ENCODE assay signal across 13 cellular contexts in the genomic region with DNA sequence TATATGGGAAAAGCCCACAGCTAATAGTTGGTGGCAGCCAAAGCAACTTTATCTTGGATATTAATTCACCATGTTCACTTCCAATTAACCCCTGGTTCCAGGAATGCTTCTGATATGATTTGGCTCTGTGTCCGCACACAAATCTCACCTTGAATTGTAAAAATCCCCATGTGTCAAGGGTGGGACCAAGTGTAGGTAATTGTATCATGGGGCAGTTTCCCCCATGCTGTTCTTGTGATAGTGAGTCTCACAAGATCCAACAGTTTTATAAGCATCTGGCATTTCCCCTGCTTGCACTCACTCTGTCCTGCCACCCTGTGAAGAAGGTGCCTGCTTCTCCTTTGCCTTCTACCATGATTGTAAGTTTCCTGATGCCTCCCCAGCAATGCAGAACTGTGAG. TPM values are rescaled to one million over a fixed set of nuclear protein-coding genes. Genes with fewer than 3 reads are reported as not detected.
DNase-seq lines count a peak whose midpoint lies in the region; ATAC-seq, FAIRE-seq and TF ChIP-seq lines count a peak whose summit lies in the region.
"Not testable (repeated sequence)": the region's sequence is repeated elsewhere in the genome, so short reads cannot be mapped to it uniquely, and the experiment has no call there.
"Had no signal": no experiment of that assay in that cellular context is flagged by ENCODE, and none has a peak within 500 bp of the region (broad histone marks: within the 10 kb centered on the region; RNA-seq: fewer than 3 reads in every experiment).

No MANE protein-coding gene starts in this region.

- not testable (repeated sequence) for H3K79me1 ChIP-seq in H1 (ENCODE audit: low read depth, low read length)

- not testable (repeated sequence) for H3K18ac ChIP-seq in H1 (ENCODE audit: extremely low read depth, low read length)

- not testable (repeated sequence) for H2AK5ac ChIP-seq in H1 (ENCODE audit: low read depth, low read length)

- not testable (repeated sequence) for H3K9ac ChIP-seq in HCT116 (ENCODE audit: low read length); H1 (replicated peaks in 1 of 4; ENCODE audit: extremely low read depth in 1 of 4, low read depth in 3 of 4, low read length in 3 of 4); neural progenitor cell

- H3K9me3 ChIP-seq in HCT116 (ENCODE audit: control insufficient read depth in 1 of 2, insufficient read depth in 1 of 2, low read depth in 1 of 2, low read length in 2 of 2); H1 (ENCODE audit: insufficient read depth in 2 of 2, low read depth in 1 of 2, low read length in 1 of 2); cardiac muscle cell (ENCODE audit: low read depth); mesodermal cell (ENCODE audit: control insufficient read depth, low read length); neural progenitor cell (ENCODE audit: low read depth): not testable (repeated sequence)

- not testable (repeated sequence) for H2BK15ac ChIP-seq in H1 (ENCODE audit: low read length)

- not testable (repeated sequence) for TF ChIP-seq POLR2A in GM12892 (IDR thresholded peaks at IDR 0.05; ENCODE audit: low read depth, low read length); HCT116 (IDR thresholded peaks at IDR 0.05; ENCODE audit: borderline replicate concordance, extremely low read depth, insufficient read depth, insufficient read length); H1 (IDR thresholded peaks at IDR 0.05; ENCODE audit: control extremely low read depth in 1 of 2, low read depth in 2 of 2, low read length in 2 of 2)

- H3K79me2 ChIP-seq in HCT116 (ENCODE audit: insufficient read depth, low read length); H1 (ENCODE audit: control insufficient read depth in 1 of 2, insufficient read depth in 2 of 2, low read length in 2 of 2); neural progenitor cell (ENCODE audit: low read depth): not testable (repeated sequence)

- RAD21 ChIA-PET in HCT116 (lab: Charles Lee; ENCODE audit: low non-redundant PET in 1 of 2, low total read pairs in 2 of 2, uncharacterized antibody in 2 of 2, unreplicated experiment in 2 of 2) = not testable (repeated sequence)

- not testable (repeated sequence) for H3K4me3 ChIP-seq in HCT116 (replicated peaks in 1 of 2; ENCODE audit: low read depth in 1 of 2, low read length in 2 of 2); H1 (ENCODE audit: extremely low read depth in 1 of 4, insufficient read depth in 2 of 4, low read depth in 3 of 4, low read length in 4 of 4); cardiac muscle cell; mesodermal cell (ENCODE audit: extremely low read depth, insufficient read depth, low read length, poor library complexity, severe bottlenecking); neural progenitor cell

- CTCF ChIA-PET in HCT116 (lab: Charles Lee); H1 (lab: Charles Lee; ENCODE audit: partially characterized antibody): not testable (repeated sequence)

- H3K27ac Mint-ChIP-seq in neural progenitor cell = not testable (repeated sequence)

- not testable (repeated sequence) for H4K5ac ChIP-seq in H1 (ENCODE audit: insufficient read length, low read depth, low read length)

- H2BK20ac ChIP-seq in H1 (ENCODE audit: low read length) = not testable (repeated sequence)

- not testable (repeated sequence) for BruUV-seq in HCT116 (replicated peaks; lab: Mats Ljungman, UMichigan)

- not testable (repeated sequence) for H3K4me3 Mint-ChIP-seq in neural progenitor cell

- not testable (repeated sequence) for TF ChIP-seq CTCF in HCT116 (IDR thresholded peaks at IDR 0.05 in 2 of 3, conservative IDR thresholded peaks at IDR 0.05 in 1 of 3; ENCODE audit: borderline replicate concordance in 1 of 3, insufficient read depth in 1 of 3, low read depth in 2 of 3, low read length in 2 of 3); H1 (IDR thresholded peaks at IDR 0.05; ENCODE audit: control extremely low read depth in 1 of 3, insufficient read depth in 1 of 3, low read depth in 1 of 3, low read length in 3 of 3); cardiac muscle cell (IDR thresholded peaks at IDR 0.05; ENCODE audit: low read depth, low read length); neural progenitor cell (IDR thresholded peaks at IDR 0.05)

- not testable (repeated sequence) for H4K20me1 ChIP-seq in HCT116 (ENCODE audit: insufficient read depth); H1 (replicated peaks in 1 of 2; ENCODE audit: control insufficient read depth in 1 of 2, insufficient read depth in 2 of 2, low read length in 2 of 2); neural progenitor cell (ENCODE audit: low read depth)

- 0 out of 2 replicates have a peak overlapping the region, but pooled peaks have one; percentile 21 for H3K4me2 ChIP-seq in HCT116 (ENCODE audit: low read length)
- H3K4me2 ChIP-seq in H1 (ENCODE audit: insufficient read depth in 1 of 2, low read depth in 2 of 2, low read length in 2 of 2); neural progenitor cell: not testable (repeated sequence)

- not testable (repeated sequence) for H3K56ac ChIP-seq in H1 (replicated peaks; ENCODE audit: insufficient read length, low read depth, low read length)

- H2AFZ ChIP-seq in HCT116 (ENCODE audit: low read depth, low read length, poor library complexity, severe bottlenecking) (peak overlapping the region; percentile 92), H1 (ENCODE audit: low read length) (peak overlapping the region; percentile 49; the same call in 1 of the 2 replicates), neural progenitor cell (replicated peaks) (peak overlapping the region; percentile 84)

- not testable (repeated sequence) for H3K14ac ChIP-seq in H1 (ENCODE audit: insufficient read length)

- intact Hi-C loops in HCT116 (cut with micrococcal nuclease) = not testable (repeated sequence)

- H3K4me1 Mint-ChIP-seq in neural progenitor cell = not testable (repeated sequence)

- not testable (repeated sequence) for H2BK5ac ChIP-seq in H1 (ENCODE audit: low read depth, low read length)

- H3K9me3 Mint-ChIP-seq in neural progenitor cell = not testable (repeated sequence)

- POLR2A ChIA-PET in HCT116 (lab: Charles Lee); H1 (lab: Charles Lee; ENCODE audit: partially characterized antibody): not testable (repeated sequence)

- not testable (repeated sequence) for H3K4me1 ChIP-seq in HCT116 (ENCODE audit: control insufficient read depth in 1 of 2, insufficient read depth in 2 of 2, low read length in 2 of 2); H1 (replicated peaks in 1 of 4; ENCODE audit: control insufficient read depth in 3 of 4, insufficient read depth in 4 of 4, low read length in 3 of 4); cardiac muscle cell (ENCODE audit: low read depth); mesodermal cell (ENCODE audit: control insufficient read depth, insufficient read depth, low read length, poor library complexity, severe bottlenecking); neural progenitor cell

- H3K27ac ChIP-seq in HCT116 (ENCODE audit: low read depth, low read length); H1 (ENCODE audit: low read depth, low read length); neural progenitor cell: not testable (repeated sequence)
- H3K27ac ChIP-seq in cardiac muscle cell = peak overlapping the region; percentile 70
- H3K27ac ChIP-seq in mesodermal cell (ENCODE audit: low read depth, low read length, severe bottlenecking) = peak overlapping the region; percentile 89

- not testable (repeated sequence) for TF ChIP-seq RAD21 in HCT116 (IDR thresholded peaks at IDR 0.05; ENCODE audit: low read depth); H1 (IDR thresholded peaks at IDR 0.05 in 1 of 2, conservative IDR thresholded peaks at IDR 0.05 in 1 of 2; ENCODE audit: low read depth in 2 of 2, low read length in 2 of 2)

- not testable (repeated sequence) for H3K27me3 ChIP-seq in HCT116 (ENCODE audit: insufficient read depth, low read length); H1 (replicated peaks in 1 of 4; ENCODE audit: control insufficient read depth in 3 of 4, extremely low read depth in 1 of 4, insufficient read depth in 3 of 4, low read length in 3 of 4); cardiac muscle cell; neural progenitor cell

- H3F3A ChIP-seq in neural progenitor cell (ENCODE audit: low read depth) = not testable (repeated sequence)

- H3K36me3 Mint-ChIP-seq in neural progenitor cell = not testable (repeated sequence)

- not testable (repeated sequence) for H2BK12ac ChIP-seq in H1 (ENCODE audit: low read depth, low read length)

- H3K27me3 Mint-ChIP-seq in neural progenitor cell (ENCODE audit: insufficient read depth, low read depth) = not testable (repeated sequence)

- H4K8ac ChIP-seq in H1 (ENCODE audit: extremely low read depth, insufficient read depth, low read length) = not testable (repeated sequence)

- DNase-seq in GM12892 (ENCODE audit: insufficient read length); HCT116 (ENCODE audit: low read depth, low spot score); H1 (ENCODE audit: low read depth in 1 of 2, low spot score in 2 of 2); cardiac muscle cell (ENCODE audit: low read depth in 1 of 2, low spot score in 1 of 2); neural progenitor cell (ENCODE audit: low spot score): not testable (repeated sequence)

- FAIRE-seq in GM12892 (lab: Jason Lieb, UNC) = peak; percentile 17
- FAIRE-seq in H1 (lab: Jason Lieb, UNC) = not testable (repeated sequence)

- not testable (repeated sequence) for H3K23ac ChIP-seq in H1 (ENCODE audit: insufficient read length)

- not testable (repeated sequence) for H3K36me3 ChIP-seq in HCT116 (ENCODE audit: control insufficient read depth in 1 of 2, insufficient read depth in 2 of 2, low read length in 2 of 2); H1 (ENCODE audit: control insufficient read depth in 2 of 4, insufficient read depth in 4 of 4, low read length in 3 of 4); cardiac muscle cell; mesodermal cell (ENCODE audit: control insufficient read depth, insufficient read depth, low read length); neural progenitor cell

- H3K23me2 ChIP-seq in H1 (ENCODE audit: low read depth, low read length) = not testable (repeated sequence)

- H4K91ac ChIP-seq in H1 (replicated peaks; ENCODE audit: insufficient read length, low read length) = not testable (repeated sequence)

- not testable (repeated sequence) for H3K4ac ChIP-seq in H1 (replicated peaks; ENCODE audit: insufficient read length, low read depth, low read length)

- not testable (repeated sequence) for TF ChIP-seq EP300 in H1 (IDR thresholded peaks at IDR 0.05; ENCODE audit: borderline replicate concordance in 1 of 2, low read depth in 2 of 2, low read length in 2 of 2)

- H3K9me2 ChIP-seq in HCT116 (ENCODE audit: insufficient read depth) = not testable (repeated sequence)

- H2BK120ac ChIP-seq in H1 (replicated peaks; ENCODE audit: low read depth, low read length) = not testable (repeated sequence)

- ATAC-seq in HCT116 = peak; percentile 36; the same call in 1 of the 2 replicates

- WGBS in H1 (ENCODE audit: extremely low coverage in 1 of 2, insufficient coverage in 1 of 2, insufficient read length in 1 of 2, insufficient replicate concordance in 2 of 2, low coverage in 1 of 2, low lambda C conversion rate in 2 of 2, missing lambda C conversion rate in 1 of 2), 2 experiments = 94% methylated on average over 1 of the region's 1 CpG; no CpG with 5 or more reads in 1 of the 2 experiments
- 75% methylated on average over 1 of the region's 1 CpG; no CpG with 5 or more reads in 1 of the 2 experiments for WGBS in mesodermal cell (ENCODE audit: insufficient coverage in 2 of 2), 2 experiments

RNA-seq across cellular contexts. Expression of gene IQCF5, which starts 6.5 kb away (rescaled TPM):
- not detected for polyA plus RNA-seq in GM12892 (2012; ENCODE audit: missing spikeins)
- not detected for total RNA-seq in HCT116 (2021; ENCODE audit: unreplicated experiment)
- polyA plus RNA-seq in HCT116 (2012) = not detected in 2 replicates
- total RNA-seq in H1 (2021; fragmentation: NEBNext Ultra II Directional; extraction: Animal tissue kit (Norgen Biotek cat#: 25700)) = not detected in 2 replicates
- not detected in 2 replicates for polyA plus RNA-seq in H1 (2011; rRNA removed)
- polyA plus RNA-seq in H1 (2011; cell fraction: cytosol; rRNA removed) = not detected
- polyA plus RNA-seq in H1 (2011; cell fraction: nucleus; rRNA removed) = not detected
- polyA plus RNA-seq in H1 (2012, experiment 1 of 2) = not detected in 4 replicates
- polyA plus RNA-seq in H1 (2012, experiment 2 of 2) = not detected
- polyA plus RNA-seq in H1 (2013, experiment 1 of 2) = not detected
- polyA plus RNA-seq in H1 (2013, experiment 2 of 2) = not detected
- not detected in 2 replicates for polyA minus RNA-seq in H1 (2011; rRNA and poly(A)+ RNA removed)
- not detected for polyA minus RNA-seq in H1 (2011; cell fraction: cytosol; rRNA and poly(A)+ RNA removed)
- not detected for polyA minus RNA-seq in H1 (2011; cell fraction: nucleus; rRNA and poly(A)+ RNA removed)
- not detected in 2 replicates for total RNA-seq in cardiac muscle cell
- polyA plus RNA-seq in cardiac muscle cell = 0.99 TPM in 1 of 2 replicates, not detected in the other
- not detected for polyA plus RNA-seq in mesodermal cell (2013, experiment 1 of 2)
- polyA plus RNA-seq in mesodermal cell (2013, experiment 2 of 2) = not detected
- total RNA-seq in neural progenitor cell (ENCODE audit: low replicate concordance) = not detected in 2 replicates
- total RNA-seq: A673; CD4-positive, alpha-beta memory T cell; CD4-positive, CD25-positive, alpha-beta regulatory T cell; CD8-positive, alpha-beta memory T cell; Daoy had no signal
- polyA plus RNA-seq: AG04450; CD14-positive monocyte; CD4-positive, alpha-beta memory T cell; CD4-positive, CD25-positive, alpha-beta regulatory T cell; CD8-positive, alpha-beta memory T cell had no signal

RNA-seq across cellular contexts. Expression of gene IQCF2, which starts 7.5 kb away (rescaled TPM):
- polyA plus RNA-seq in GM12892 (2012; ENCODE audit: missing spikeins) = not detected
- not detected for total RNA-seq in HCT116 (2021; ENCODE audit: unreplicated experiment)
- polyA plus RNA-seq in HCT116 (2012) = not detected in 2 replicates
- total RNA-seq in H1 (2021; fragmentation: NEBNext Ultra II Directional; extraction: Animal tissue kit (Norgen Biotek cat#: 25700)) = not detected in 2 replicates
- not detected in 2 replicates for polyA plus RNA-seq in H1 (2011; rRNA removed)
- polyA plus RNA-seq in H1 (2011; cell fraction: cytosol; rRNA removed) = not detected
- polyA plus RNA-seq in H1 (2011; cell fraction: nucleus; rRNA removed) = not detected
- polyA plus RNA-seq in H1 (2012, experiment 1 of 2) = not detected in 4 replicates
- not detected for polyA plus RNA-seq in H1 (2012, experiment 2 of 2)
- not detected for polyA plus RNA-seq in H1 (2013, experiment 1 of 2)
- not detected for polyA plus RNA-seq in H1 (2013, experiment 2 of 2)
- polyA minus RNA-seq in H1 (2011; rRNA and poly(A)+ RNA removed) = not detected in 2 replicates
- polyA minus RNA-seq in H1 (2011; cell fraction: cytosol; rRNA and poly(A)+ RNA removed) = not detected
- polyA minus RNA-seq in H1 (2011; cell fraction: nucleus; rRNA and poly(A)+ RNA removed) = not detected
- not detected in 2 replicates for total RNA-seq in cardiac muscle cell
- not detected in 2 replicates for polyA plus RNA-seq in cardiac muscle cell
- not detected for polyA plus RNA-seq in mesodermal cell (2013, experiment 1 of 2)
- polyA plus RNA-seq in mesodermal cell (2013, experiment 2 of 2) = not detected
- total RNA-seq in neural progenitor cell (ENCODE audit: low replicate concordance) = not detected in 2 replicates
- total RNA-seq: A673; CD4-positive, alpha-beta memory T cell; CD4-positive, CD25-positive, alpha-beta regulatory T cell; CD8-positive, alpha-beta memory T cell; Daoy had no signal
- polyA plus RNA-seq: AG04450; CD14-positive monocyte; CD4-positive, alpha-beta memory T cell; CD4-positive, CD25-positive, alpha-beta regulatory T cell; CD8-positive, alpha-beta memory T cell had no signal

RNA-seq across cellular contexts. Expression of gene IQCF1, which starts 34.3 kb away (rescaled TPM):
- not detected for polyA plus RNA-seq in GM12892 (2012; ENCODE audit: missing spikeins)
- total RNA-seq in HCT116 (2021; ENCODE audit: unreplicated experiment) (0.66 TPM), cardiac muscle cell (not detected in 2 replicates), neural progenitor cell (ENCODE audit: low replicate concordance) (not detected in 2 replicates)
- polyA plus RNA-seq in HCT116 (2012) = 0.96 and 1.3 TPM in 2 replicates
- not detected in 2 replicates for total RNA-seq in H1 (2021; fragmentation: NEBNext Ultra II Directional; extraction: Animal tissue kit (Norgen Biotek cat#: 25700))
- polyA plus RNA-seq in H1 (2011; rRNA removed) (not detected in 2 replicates), cardiac muscle cell (not detected in 2 replicates)
- polyA plus RNA-seq in H1 (2011; cell fraction: cytosol; rRNA removed) = not detected
- polyA plus RNA-seq in H1 (2011; cell fraction: nucleus; rRNA removed) = not detected
- not detected in 4 replicates for polyA plus RNA-seq in H1 (2012, experiment 1 of 2)
- not detected for polyA plus RNA-seq in H1 (2012, experiment 2 of 2)
- not detected for polyA plus RNA-seq in H1 (2013, experiment 1 of 2)
- not detected for polyA plus RNA-seq in H1 (2013, experiment 2 of 2)
- polyA minus RNA-seq in H1 (2011; rRNA and poly(A)+ RNA removed) = not detected in 2 replicates
- polyA minus RNA-seq in H1 (2011; cell fraction: cytosol; rRNA and poly(A)+ RNA removed) = not detected
- polyA minus RNA-seq in H1 (2011; cell fraction: nucleus; rRNA and poly(A)+ RNA removed) = not detected
- polyA plus RNA-seq in mesodermal cell (2013, experiment 1 of 2) = not detected
- not detected for polyA plus RNA-seq in mesodermal cell (2013, experiment 2 of 2)
- total RNA-seq: A673; CD4-positive, alpha-beta memory T cell; CD4-positive, CD25-positive, alpha-beta regulatory T cell; CD8-positive, alpha-beta memory T cell; Daoy had no signal
- polyA plus RNA-seq: AG04450; CD14-positive monocyte; CD4-positive, alpha-beta memory T cell; CD4-positive, CD25-positive, alpha-beta regulatory T cell; CD8-positive, alpha-beta memory T cell had no signal
